Comparison of ENCODE assay signal across 1 cellular context in the genomic region with DNA sequence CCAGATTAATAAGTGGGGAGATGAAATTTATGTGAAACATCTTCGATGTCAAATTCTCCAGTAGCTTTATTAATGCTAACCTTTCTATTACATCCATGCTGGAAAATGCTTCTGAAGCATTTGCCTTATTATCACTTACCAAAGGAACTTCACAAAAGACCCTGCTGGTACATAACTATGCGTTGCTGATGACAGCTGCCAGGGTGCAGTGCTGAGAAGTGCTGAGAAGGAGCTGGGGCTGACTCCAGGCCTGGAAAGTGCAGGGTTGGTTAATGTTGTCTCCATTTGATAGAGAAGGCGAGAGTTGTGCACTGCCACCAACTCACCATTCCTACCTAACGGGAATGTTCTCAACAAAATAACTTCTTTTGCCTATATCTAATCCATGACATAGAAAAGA.
TF ChIP-seq lines count a peak whose summit lies in the region.

No MANE protein-coding gene starts in this region.

TF ChIP-seq in IMR-90, 13 proteins besides CTCF, POLR2A, EP300 and RAD21 (continued from another document):
- TF ChIP-seq, protein P1, sequence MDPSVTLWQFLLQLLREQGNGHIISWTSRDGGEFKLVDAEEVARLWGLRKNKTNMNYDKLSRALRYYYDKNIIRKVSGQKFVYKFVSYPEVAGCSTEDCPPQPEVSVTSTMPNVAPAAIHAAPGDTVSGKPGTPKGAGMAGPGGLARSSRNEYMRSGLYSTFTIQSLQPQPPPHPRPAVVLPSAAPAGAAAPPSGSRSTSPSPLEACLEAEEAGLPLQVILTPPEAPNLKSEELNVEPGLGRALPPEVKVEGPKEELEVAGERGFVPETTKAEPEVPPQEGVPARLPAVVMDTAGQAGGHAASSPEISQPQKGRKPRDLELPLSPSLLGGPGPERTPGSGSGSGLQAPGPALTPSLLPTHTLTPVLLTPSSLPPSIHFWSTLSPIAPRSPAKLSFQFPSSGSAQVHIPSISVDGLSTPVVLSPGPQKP (IDR thresholded peaks at IDR 0.05; ENCODE audit: borderline replicate concordance, low read depth, low read length): no peak
- TF ChIP-seq MAFK (IDR thresholded peaks at IDR 0.05; ENCODE audit: low read depth, low read length): no peak
